ENCODE assay signal across 21 cellular contexts in genomic region chr7:73810991-73811360, GRCh38. TPM values are rescaled to one million over a fixed set of nuclear protein-coding genes. Genes with fewer than 3 reads are reported as not detected.
A peak's percentile ranks its signal among the peaks of the same experiment; 100 is the strongest.
DNase-seq lines count a peak whose midpoint lies in the region; ATAC-seq and TF ChIP-seq lines count a peak whose summit lies in the region.
"Had no signal": no experiment of that assay in that cellular context is flagged by ENCODE, and none has a peak within 500 bp of the region (broad histone marks: within the 10 kb centered on the region; RNA-seq: fewer than 3 reads in every experiment).

No MANE protein-coding gene starts in this region.

- H3K9me3 Mint-ChIP-seq in activated CD4-positive, alpha-beta T cell treated with anti-CD3 and anti-CD28 coated beads, Interleukin-2, amount 10 ng/mL, durations not matched to agents 7 days and 5 days: peaks cover 3% of the 10 kb centered on the region
- H3K9me3 Mint-ChIP-seq: activated naive CD8-positive, alpha-beta T cell treated with anti-CD3 and anti-CD28 coated beads, Interleukin-2, amount 10 ng/mL, durations not matched to agents 7 days and 5 days had no signal

- H3K27ac Mint-ChIP-seq in activated CD4-positive, alpha-beta T cell treated with anti-CD3 and anti-CD28 coated beads, Interleukin-2, amount 10 ng/mL, durations not matched to agents 7 days and 5 days: no peak overlapping the region
- H3K27ac Mint-ChIP-seq: activated naive CD8-positive, alpha-beta T cell treated with anti-CD3 and anti-CD28 coated beads, Interleukin-2, amount 10 ng/mL, durations not matched to agents 7 days and 5 days; CD8-positive, alpha-beta T cell; nephron progenitor cell had no signal

- H3K9me3 ChIP-seq in heart right ventricle: peaks cover 0 to 15% (median 0%) of the 10 kb centered on the region in 11 donors
- no peaks in the 10 kb centered on the region for H3K9me3 ChIP-seq in colonic mucosa
- H3K9me3 ChIP-seq in mucosa of rectum (ENCODE audit: control insufficient read depth in 2 of 2, low read length in 2 of 2): no peaks in the 10 kb centered on the region
- no peaks in the 10 kb centered on the region for H3K9me3 ChIP-seq in upper lobe of right lung

- no peaks in the 10 kb centered on the region for H3K4me1 ChIP-seq in heart right ventricle
- H3K4me1 ChIP-seq in colonic mucosa: no peaks in the 10 kb centered on the region
- peaks cover 3 to 16% of the 10 kb centered on the region in 2 donors for H3K4me1 ChIP-seq in mucosa of rectum (ENCODE audit: control insufficient read depth in 2 of 2, insufficient read depth in 2 of 2, low read length in 2 of 2)
- no peaks in the 10 kb centered on the region for H3K4me1 ChIP-seq in upper lobe of right lung

- no peak overlapping the region for H3K4me3 Mint-ChIP-seq in activated CD4-positive, alpha-beta T cell treated with anti-CD3 and anti-CD28 coated beads, Interleukin-2, amount 10 ng/mL, durations not matched to agents 7 days and 5 days
- H3K4me3 Mint-ChIP-seq: activated naive CD8-positive, alpha-beta T cell treated with anti-CD3 and anti-CD28 coated beads, Interleukin-2, amount 10 ng/mL, durations not matched to agents 7 days and 5 days; CD8-positive, alpha-beta T cell; nephron progenitor cell had no signal

- DNase-seq in Right ventricle myocardium superior: peak; percentile 26
- DNase-seq in heart right ventricle: no peak
- peak; percentile 20 for DNase-seq in colonic mucosa
- DNase-seq in upper lobe of right lung: peak; percentile 48
- DNase-seq in activated CD4-positive, alpha-beta T cell treated with anti-CD3 and anti-CD28 coated beads, Interleukin-2, amount 10 ng/mL, durations not matched to agents 7 days and 5 days: no peak
- DNase-seq: cerebellar nuclear complex had no signal

- no peak overlapping the region for H3K4me3 ChIP-seq in heart right ventricle
- H3K4me3 ChIP-seq in colonic mucosa: no peak overlapping the region
- no peak overlapping the region for H3K4me3 ChIP-seq in mucosa of rectum (ENCODE audit: low read length in 2 of 2)
- H3K4me3 ChIP-seq in upper lobe of right lung: no peak overlapping the region

- intact Hi-C loops in Right ventricle myocardium superior (cut with DNase I) (loop anchor here (5.0 kb wide), 1 partner anchor 41 kb away; no protein-coding TSS in a partner anchor), heart right ventricle (cut with DNase I) (loop anchor here in 6 of 10 donors (1.0 to 5.0 kb wide), 4 partner anchors 41 to 46 kb away; no protein-coding TSS in a partner anchor), colonic mucosa (cut with DNase I) (loop anchor here (5.0 kb wide), 1 partner anchor 46 kb away; no protein-coding TSS in a partner anchor), upper lobe of right lung (cut with DNase I) (loop anchor here (5.0 kb wide), 1 partner anchor 46 kb away; no protein-coding TSS in a partner anchor)

- H3K27ac ChIP-seq in heart right ventricle: no peak overlapping the region
- H3K27ac ChIP-seq in colonic mucosa: peak overlapping the region; percentile 91
- peak overlapping the region; percentile 68 to 72 for H3K27ac ChIP-seq in mucosa of rectum (ENCODE audit: low read depth in 2 of 2, low read length in 2 of 2)
- no peak overlapping the region for H3K27ac ChIP-seq in upper lobe of right lung
- H3K27ac ChIP-seq: epithelial cell of prostate had no signal

- ATAC-seq in Right ventricle myocardium superior (ENCODE audit: poor library complexity): no peak
- no peak for ATAC-seq in heart right ventricle
- ATAC-seq in upper lobe of right lung: no peak
- no peak for ATAC-seq in HG02678 (IDR thresholded peaks at IDR 0.05; ENCODE audit: unreplicated experiment)
- ATAC-seq in GM19035 (IDR thresholded peaks at IDR 0.05; ENCODE audit: unreplicated experiment): no peak

- no peak for TF ChIP-seq CTCF in heart right ventricle (IDR thresholded peaks at IDR 0.05)
- no peak for TF ChIP-seq CTCF in colonic mucosa (IDR thresholded peaks at IDR 0.05)
- no peak for TF ChIP-seq CTCF in upper lobe of right lung (IDR thresholded peaks at IDR 0.05)

- no peaks in the 10 kb centered on the region for H3K4me1 Mint-ChIP-seq in activated CD4-positive, alpha-beta T cell treated with anti-CD3 and anti-CD28 coated beads, Interleukin-2, amount 10 ng/mL, durations not matched to agents 7 days and 5 days

- H3K27me3 ChIP-seq in heart right ventricle: peaks cover 0 to 26% (median 15%) of the 10 kb centered on the region in 7 donors
- H3K27me3 ChIP-seq in colonic mucosa: no peaks in the 10 kb centered on the region
- no peaks in the 10 kb centered on the region for H3K27me3 ChIP-seq in mucosa of rectum (ENCODE audit: control insufficient read depth in 2 of 2, insufficient read depth in 2 of 2, low read length in 2 of 2)
- peaks cover 7% of the 10 kb centered on the region for H3K27me3 ChIP-seq in upper lobe of right lung

- H3K9ac ChIP-seq in colonic mucosa (ENCODE audit: low read depth in 2 of 2, low read length in 2 of 2) (peak overlapping the region in 1 of 2 donors; percentile 43), mucosa of rectum (ENCODE audit: low read depth in 1 of 2, low read length in 2 of 2) (peak overlapping the region in 1 of 2 donors; percentile 65)

- CTCF ChIA-PET in activated CD4-positive, alpha-beta T cell treated with anti-CD3 and anti-CD28 coated beads, Interleukin-2, amount 10 ng/mL, durations not matched to agents 7 days and 5 days (lab: Charles Lee): no interaction called here

- no peaks in the 10 kb centered on the region for H3K36me3 ChIP-seq in heart right ventricle
- no peaks in the 10 kb centered on the region for H3K36me3 ChIP-seq in colonic mucosa
- H3K36me3 ChIP-seq in mucosa of rectum (ENCODE audit: control insufficient read depth in 2 of 2, insufficient read depth in 2 of 2, low read length in 2 of 2): no peaks in the 10 kb centered on the region
- no peaks in the 10 kb centered on the region for H3K36me3 ChIP-seq in upper lobe of right lung

- POLR2A ChIA-PET in activated CD4-positive, alpha-beta T cell treated with anti-CD3 and anti-CD28 coated beads, Interleukin-2, amount 10 ng/mL, durations not matched to agents 7 days and 5 days (lab: Charles Lee): no interaction called here

- H3K27me3 Mint-ChIP-seq in activated CD4-positive, alpha-beta T cell treated with anti-CD3 and anti-CD28 coated beads, Interleukin-2, amount 10 ng/mL, durations not matched to agents 7 days and 5 days: peaks cover 3% of the 10 kb centered on the region

- H3K36me3 Mint-ChIP-seq in activated CD4-positive, alpha-beta T cell treated with anti-CD3 and anti-CD28 coated beads, Interleukin-2, amount 10 ng/mL, durations not matched to agents 7 days and 5 days (ENCODE audit: low read depth): no peaks in the 10 kb centered on the region
- H3K36me3 Mint-ChIP-seq: activated naive CD8-positive, alpha-beta T cell treated with anti-CD3 and anti-CD28 coated beads, Interleukin-2, amount 10 ng/mL, durations not matched to agents 7 days and 5 days; CD8-positive, alpha-beta T cell had no signal

- WGBS in heart right ventricle, 2 donors: 41 to 52% methylated on average over 3 to 5 of the region's 5 CpGs

RNA-seq across cellular contexts. Expression of gene CLDN4, which starts 19.8 kb away (rescaled TPM):
- total RNA-seq in Right ventricle myocardium superior: 0.11 TPM
- total RNA-seq in heart right ventricle: under 1 TPM in 2 of 10 donors, not detected in 8; 0.14 to 0.30 TPM
- under 1 TPM in 1 of 2 donors, not detected in 1; 0.03 TPM for polyA plus RNA-seq in heart right ventricle
- total RNA-seq in colonic mucosa: 100 to 1,000 TPM; 568 to 932 TPM
- 103 TPM for total RNA-seq in upper lobe of right lung
- total RNA-seq in activated CD4-positive, alpha-beta T cell treated with anti-CD3 and anti-CD28 coated beads, Interleukin-2, amount 10 ng/mL, durations not matched to agents 7 days and 5 days: under 1 TPM in 1 of 2 experiments, not detected in 1; 0.27 TPM
- total RNA-seq: CD8-positive, alpha-beta T cell; T-helper 2 cell treated with Interferon-gamma antibody and Interleukin-4, amounts not matched to agents 100 ng/mL and 5 ng/mL, for 36 hours had no signal

RNA-seq across cellular contexts. Expression of gene METTL27, which starts 31.3 kb away (rescaled TPM):
- total RNA-seq in Right ventricle myocardium superior: 0.43 TPM
- total RNA-seq in heart right ventricle: 1 to 10 TPM in 1 of 10 donors, under 1 TPM in 7, not detected in 2; 0.31 to 1.3 (median 0.47) TPM
- under 1 TPM in 1 of 2 donors, not detected in 1; 0.16 TPM for polyA plus RNA-seq in heart right ventricle
- total RNA-seq in colonic mucosa: 1 to 10 TPM; 4.0 to 7.4 TPM
- total RNA-seq in upper lobe of right lung: 2.3 TPM
- 1 to 10 TPM; 1.9 to 2.8 TPM for total RNA-seq in activated CD4-positive, alpha-beta T cell treated with anti-CD3 and anti-CD28 coated beads, Interleukin-2, amount 10 ng/mL, durations not matched to agents 7 days and 5 days
- total RNA-seq: CD8-positive, alpha-beta T cell; mononuclear cell had no signal

RNA-seq across cellular contexts. Expression of gene CLDN3, which starts 40.9 kb away (rescaled TPM):
- total RNA-seq in Right ventricle myocardium superior (not detected), heart right ventricle (not detected), colonic mucosa (100 to 1,000 TPM; 599 to 634 TPM), upper lobe of right lung (11.8 TPM)
- not detected for polyA plus RNA-seq in heart right ventricle
- total RNA-seq in activated CD4-positive, alpha-beta T cell treated with anti-CD3 and anti-CD28 coated beads, Interleukin-2, amount 10 ng/mL, durations not matched to agents 7 days and 5 days: not detected
- total RNA-seq: A172; activated naive CD8-positive, alpha-beta T cell treated with anti-CD3 and anti-CD28 coated beads, Interleukin-2, amount 10 ng/mL, durations not matched to agents 7 days and 5 days; CD8-positive, alpha-beta T cell; H4; left cardiac atrium; LHCN-M2; mononuclear cell; RPMI7951; T-helper 2 cell treated with Interferon-gamma antibody and Interleukin-4, amounts not matched to agents 100 ng/mL and 5 ng/mL, for 36 hours had no signal

RNA-seq across cellular contexts. Expression of gene TMEM270, which starts 50.0 kb away (rescaled TPM):
- not detected for total RNA-seq in Right ventricle myocardium superior
- not detected for total RNA-seq in heart right ventricle
- not detected for polyA plus RNA-seq in heart right ventricle
- not detected for total RNA-seq in colonic mucosa
- total RNA-seq in upper lobe of right lung: not detected
- not detected for total RNA-seq in activated CD4-positive, alpha-beta T cell treated with anti-CD3 and anti-CD28 coated beads, Interleukin-2, amount 10 ng/mL, durations not matched to agents 7 days and 5 days
- total RNA-seq: activated naive CD8-positive, alpha-beta T cell treated with anti-CD3 and anti-CD28 coated beads, Interleukin-2, amount 10 ng/mL, durations not matched to agents 7 days and 5 days; CD8-positive, alpha-beta T cell; H4; left cardiac atrium; LHCN-M2; mononuclear cell; RPMI7951; T-helper 2 cell treated with Interferon-gamma antibody and Interleukin-4, amounts not matched to agents 100 ng/mL and 5 ng/mL, for 36 hours; urinary bladder had no signal

Comparison
In these comparisons a context has a peak if more than half of its experiments do, and no peak if none do; other contexts are left out.
1. DNase-seq: peak in Right ventricle myocardium superior (single experiment), colonic mucosa (single experiment) and upper lobe of right lung (single experiment); none in heart right ventricle (0 of 2) and activated CD4-positive, alpha-beta T cell treated with anti-CD3 and anti-CD28 coated beads, Interleukin-2, amount 10 ng/mL, durations not matched to agents 7 days and 5 days (single experiment).
2. H3K27ac ChIP-seq: peak in colonic mucosa (single experiment) and mucosa of rectum (2 of 2); none in heart right ventricle (0 of 10) and upper lobe of right lung (single experiment).
3. RNA of gene CLDN4, which starts 19.8 kb away (total RNA-seq): 568 to 932 TPM in colonic mucosa and 103 TPM in upper lobe of right lung (single experiment); 0.27 TPM in activated CD4-positive, alpha-beta T cell treated with anti-CD3 and anti-CD28 coated beads, Interleukin-2, amount 10 ng/mL, durations not matched to agents 7 days and 5 days, 0.11 TPM in Right ventricle myocardium superior (single experiment) and 0.14 to 0.30 TPM in heart right ventricle; every median in the first group is over 10 times any median in the second.
4. RNA of gene CLDN3, which starts 40.9 kb away (total RNA-seq): 599 to 634 TPM in colonic mucosa; 11.8 TPM in upper lobe of right lung (single experiment), not detected in Right ventricle myocardium superior (single experiment), not detected in heart right ventricle and not detected in activated CD4-positive, alpha-beta T cell treated with anti-CD3 and anti-CD28 coated beads, Interleukin-2, amount 10 ng/mL, durations not matched to agents 7 days and 5 days; every median in the first group is over 10 times any median in the second.